In the genomic region with DNA sequence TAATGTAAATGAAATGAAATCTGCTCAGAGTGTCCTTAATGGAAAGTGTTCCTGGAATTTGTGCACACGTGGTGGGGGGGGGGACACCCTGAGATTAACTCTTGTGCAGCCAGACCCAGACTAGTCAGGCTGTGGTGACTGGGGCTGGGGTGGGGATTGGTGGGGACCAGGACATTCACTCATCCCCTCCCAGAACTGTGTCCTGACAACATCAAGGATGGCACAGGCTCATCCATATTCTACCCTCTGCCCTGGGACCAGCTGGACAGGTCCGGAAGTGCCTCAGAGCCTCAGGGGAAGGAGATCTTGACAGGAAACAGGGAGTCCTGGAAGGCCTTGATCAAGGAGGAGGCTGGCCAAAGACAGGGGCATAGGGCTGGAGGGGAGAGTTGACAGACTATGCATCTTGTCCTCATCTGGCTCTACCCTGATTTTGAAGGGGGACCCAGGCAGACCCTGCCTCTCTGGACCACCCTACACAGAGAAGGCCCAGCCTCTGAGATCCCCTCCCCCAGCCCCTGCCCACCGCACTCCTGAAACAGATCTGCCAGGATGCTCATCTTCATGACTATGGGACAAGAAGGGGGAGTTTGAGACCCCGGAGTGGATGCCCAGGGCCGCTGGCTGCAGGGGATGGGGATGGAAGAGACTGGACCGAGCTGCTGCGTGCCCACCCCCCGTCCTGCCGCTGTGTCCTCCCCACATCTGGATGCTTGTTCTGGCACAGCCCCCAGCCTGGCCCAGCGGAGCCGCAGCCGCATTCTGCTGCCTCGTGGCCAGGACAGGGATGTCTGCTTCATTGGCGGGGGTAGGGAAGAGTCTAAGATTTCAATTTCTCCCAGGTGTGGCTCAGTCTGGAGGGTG, we compare ENCODE assay signal across 2 cellular contexts.
TF ChIP-seq lines count a peak whose summit lies in the region.

No MANE protein-coding gene starts in this region.

TF ChIP-seq in IMR-90, 13 proteins besides CTCF, POLR2A, EP300 and RAD21:
- TF ChIP-seq NFE2L2 (IDR thresholded peaks at IDR 0.05; ENCODE audit: low read depth, low read length), result no peak
- TF ChIP-seq, protein P1, sequence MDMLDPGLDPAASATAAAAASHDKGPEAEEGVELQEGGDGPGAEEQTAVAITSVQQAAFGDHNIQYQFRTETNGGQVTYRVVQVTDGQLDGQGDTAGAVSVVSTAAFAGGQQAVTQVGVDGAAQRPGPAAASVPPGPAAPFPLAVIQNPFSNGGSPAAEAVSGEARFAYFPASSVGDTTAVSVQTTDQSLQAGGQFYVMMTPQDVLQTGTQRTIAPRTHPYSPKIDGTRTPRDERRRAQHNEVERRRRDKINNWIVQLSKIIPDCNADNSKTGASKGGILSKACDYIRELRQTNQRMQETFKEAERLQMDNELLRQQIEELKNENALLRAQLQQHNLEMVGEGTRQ (IDR thresholded peaks at IDR 0.05; ENCODE audit: low read depth, low read length), result peak; percentile 43; the same call in 1 of the 2 replicates

TF ChIP-seq in neural cell, 6 proteins besides CTCF, POLR2A, EP300 and RAD21:
- no peak for TF ChIP-seq SMC3 (conservative IDR thresholded peaks at IDR 0.05; ENCODE audit: poor library complexity)
- peak; percentile 8 for TF ChIP-seq POLR2AphosphoS5 (IDR thresholded peaks at IDR 0.05)
